In genomic region chr7:112481833-112482669, GRCh38 we compare ENCODE assay signal across 8 cellular contexts. TPM values are rescaled to one million over a fixed set of nuclear protein-coding genes. Genes with fewer than 3 reads are reported as not detected.
DNase-seq lines count a peak whose midpoint lies in the region; ATAC-seq and TF ChIP-seq lines count a peak whose summit lies in the region.

No MANE protein-coding gene starts in this region.

- no peak overlapping the region for H2AFZ ChIP-seq in neural progenitor cell (replicated peaks)

- TF ChIP-seq CTCF in neural progenitor cell (IDR thresholded peaks at IDR 0.05) = no peak

- peaks cover 11% of the 10 kb centered on the region for H3F3A ChIP-seq in neural progenitor cell (ENCODE audit: low read depth)

- no peak overlapping the region for H3K4me2 ChIP-seq in neural progenitor cell

- H3K36me3 ChIP-seq in aorta (ENCODE audit: control insufficient read depth in 1 of 2, insufficient read depth in 2 of 2, low read length in 1 of 2) (no peaks in the 10 kb centered on the region), neural progenitor cell (no peaks in the 10 kb centered on the region)
- H3K36me3 ChIP-seq in CD4-positive, alpha-beta memory T cell (ENCODE audit: insufficient read depth, low read length) = no peaks in the 10 kb centered on the region

- no peaks in the 10 kb centered on the region for H3K79me2 ChIP-seq in neural progenitor cell (ENCODE audit: low read depth)

- CTCF ChIA-PET in CD4-positive, alpha-beta memory T cell (lab: Charles Lee; ENCODE audit: partially characterized antibody) = interaction anchor here (1.2 kb wide), 1 partner anchor 15 kb away, joined by 3 read pairs; no protein-coding TSS in a partner anchor

- no peak overlapping the region for H3K27ac Mint-ChIP-seq in CD4-positive, alpha-beta memory T cell
- no peak overlapping the region for H3K27ac Mint-ChIP-seq in neural progenitor cell

- intact Hi-C loops in aorta (cut with DNase I) = loop anchor here (2.0 kb wide), 2 partner anchors 29 to 31 kb away; partner anchors contain the start of gene IFRD1 (in 1 of the 2)
- intact Hi-C loops in CD4-positive, alpha-beta memory T cell (cut with micrococcal nuclease) = no loop called here

- WGBS in aorta, 2 donors = 3 to 4% methylated on average over 3 of the region's 3 CpGs

- H3K27me3 ChIP-seq in aorta (ENCODE audit: control insufficient read depth in 1 of 2, insufficient read depth in 2 of 2, low read length in 1 of 2) (no peaks in the 10 kb centered on the region), neural progenitor cell (no peaks in the 10 kb centered on the region)
- no peaks in the 10 kb centered on the region for H3K27me3 ChIP-seq in CD4-positive, alpha-beta memory T cell (ENCODE audit: insufficient read depth, low read length)

- H3K27me3 Mint-ChIP-seq in CD4-positive, alpha-beta memory T cell = no peaks in the 10 kb centered on the region
- no peaks in the 10 kb centered on the region for H3K27me3 Mint-ChIP-seq in neural progenitor cell (ENCODE audit: insufficient read depth, low read depth)

- no peaks in the 10 kb centered on the region for H3K9me3 ChIP-seq in aorta (ENCODE audit: control insufficient read depth, low read length)
- H3K9me3 ChIP-seq in CD4-positive, alpha-beta memory T cell (ENCODE audit: control insufficient read depth in 1 of 2, low read length in 2 of 2) = no peaks in the 10 kb centered on the region
- H3K9me3 ChIP-seq in neural progenitor cell (ENCODE audit: low read depth) = no peaks in the 10 kb centered on the region

- H3K4me3 ChIP-seq in aorta (ENCODE audit: low read length in 2 of 2) = no peak overlapping the region
- H3K4me3 ChIP-seq in CD4-positive, alpha-beta memory T cell (ENCODE audit: low read length in 2 of 2) = no peak overlapping the region
- no peak overlapping the region for H3K4me3 ChIP-seq in neural progenitor cell

- no peak overlapping the region for H3K4me3 Mint-ChIP-seq in CD4-positive, alpha-beta memory T cell
- no peak overlapping the region for H3K4me3 Mint-ChIP-seq in neural progenitor cell

- H3K9ac ChIP-seq in neural progenitor cell = no peak overlapping the region

- no peaks in the 10 kb centered on the region for H3K9me3 Mint-ChIP-seq in CD4-positive, alpha-beta memory T cell
- no peaks in the 10 kb centered on the region for H3K9me3 Mint-ChIP-seq in neural progenitor cell

- H3K4me1 ChIP-seq in aorta (ENCODE audit: control insufficient read depth in 1 of 2, insufficient read depth in 2 of 2, low read length in 2 of 2) (peaks cover 3 to 9% of the 10 kb centered on the region in 2 donors), neural progenitor cell (peaks cover 13% of the 10 kb centered on the region)
- no peaks in the 10 kb centered on the region for H3K4me1 ChIP-seq in CD4-positive, alpha-beta memory T cell (ENCODE audit: insufficient read depth, low read length)

- peak overlapping the region in 1 of 2 donors; percentile 74 for H3K27ac ChIP-seq in aorta (ENCODE audit: low read depth in 1 of 2, low read length in 2 of 2)
- no peak overlapping the region for H3K27ac ChIP-seq in CD4-positive, alpha-beta memory T cell (ENCODE audit: low read depth, low read length)
- H3K27ac ChIP-seq in neural progenitor cell = no peak overlapping the region

- POLR2A ChIA-PET in CD4-positive, alpha-beta memory T cell (lab: Charles Lee; ENCODE audit: partially characterized antibody) = no interaction called here

- peaks cover 0 to 3% (median 1%) of the 10 kb centered on the region in 4 donors for H3K4me1 Mint-ChIP-seq in CD4-positive, alpha-beta memory T cell
- H3K4me1 Mint-ChIP-seq in neural progenitor cell = no peaks in the 10 kb centered on the region

- H3K36me3 Mint-ChIP-seq in CD4-positive, alpha-beta memory T cell = peaks cover 17 to 18% of the 10 kb centered on the region in 2 donors
- peaks cover 5% of the 10 kb centered on the region for H3K36me3 Mint-ChIP-seq in neural progenitor cell

- ATAC-seq in aorta (ENCODE audit: low FRiP score) = peak; percentile 92

- H4K20me1 ChIP-seq in neural progenitor cell (ENCODE audit: low read depth) = no peaks in the 10 kb centered on the region

- DNase-seq in DMS53 (lab: John Stamatoyannopoulos, UW) (peak; percentile 19), DMS53 treated with DMSO at 0.1 percent for 48 hours (lab: John Stamatoyannopoulos, UW; ENCODE audit: unreplicated experiment) (no peak), brain pericyte (ENCODE audit: low read depth, low spot score) (peak; percentile 79), kidney tubule cell (ENCODE audit: low spot score) (peak; percentile 91), aorta (peak in 1 of 2 donors; percentile 84), cerebellar nuclear complex (lab: John Stamatoyannopoulos, UW) (no peak), neural progenitor cell (ENCODE audit: low spot score) (no peak)
- no peak for DNase-seq in CD4-positive, alpha-beta memory T cell

RNA-seq across cellular contexts. Expression of gene LSMEM1, which starts 1.3 kb away (rescaled TPM):
- 10 to 100 TPM in 1 of 2 donors, 1 to 10 TPM in 1; 5.4 to 12.1 TPM for total RNA-seq in aorta
- 1 to 10 TPM; 4.7 to 4.9 TPM for polyA plus RNA-seq in aorta
- 1 to 10 TPM; 2.3 to 2.6 TPM for total RNA-seq in CD4-positive, alpha-beta memory T cell
- under 1 TPM in 1 of 2 donors, not detected in 1; 0.28 TPM for polyA plus RNA-seq in CD4-positive, alpha-beta memory T cell
- 0.40 and 0.45 TPM in 2 replicates for total RNA-seq in neural progenitor cell (ENCODE audit: low replicate concordance)

RNA-seq across cellular contexts. Expression of gene IFRD1, which starts 31.8 kb away (rescaled TPM):
- total RNA-seq in aorta = 100 to 1,000 TPM in 1 of 2 donors, 10 to 100 TPM in 1; 67.0 to 138 TPM
- polyA plus RNA-seq in aorta = 10 to 100 TPM; 37.6 to 71.4 TPM
- 10 to 100 TPM; 54.2 to 57.0 TPM for total RNA-seq in CD4-positive, alpha-beta memory T cell
- polyA plus RNA-seq in CD4-positive, alpha-beta memory T cell = 10 to 100 TPM; 19.8 to 33.0 TPM
- total RNA-seq in neural progenitor cell (ENCODE audit: low replicate concordance) = 82.2 and 110 TPM in 2 replicates

Comparison
In these comparisons a context has a peak if more than half of its experiments do, and no peak if none do; other contexts are left out.
1. DNase-seq: peak in DMS53 (single experiment), brain pericyte (single experiment) and kidney tubule cell (single experiment); none in DMS53 treated with DMSO at 0.1 percent for 48 hours (single experiment), cerebellar nuclear complex (0 of 2), CD4-positive, alpha-beta memory T cell (0 of 5) and neural progenitor cell (single experiment).